In the genomic region with DNA sequence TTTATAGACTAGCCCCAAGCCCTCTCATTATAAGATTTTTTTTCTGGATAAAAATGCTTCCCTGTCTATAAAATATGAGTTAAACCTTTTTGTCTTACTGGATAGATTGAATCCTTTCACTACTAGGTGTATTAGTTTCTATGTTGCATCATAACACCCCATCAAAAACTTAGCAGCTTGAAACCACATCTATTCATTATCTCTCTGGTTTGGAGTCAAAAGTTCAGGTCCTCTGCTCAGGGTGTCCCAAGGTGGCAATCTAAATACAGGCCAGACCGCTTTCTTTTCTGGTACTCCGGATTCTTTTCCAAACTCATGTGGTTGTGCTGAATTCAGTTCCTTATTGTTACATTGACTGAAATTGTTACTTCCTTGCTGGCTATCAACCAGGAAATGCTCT, we compare ENCODE assay signal across 18 cellular contexts.
"Had no signal": no experiment of that assay in that cellular context is flagged by ENCODE, and none has a peak within 500 bp of the region (broad histone marks: within the 10 kb centered on the region; RNA-seq: fewer than 3 reads in every experiment).

No MANE protein-coding gene starts in this region.

- H3K4me3 ChIP-seq: MG63, SJSA1, SK-N-MC had no signal

- FAIRE-seq: RCC 7860 had no signal

- H3K27me3 ChIP-seq: MG63, SJSA1 had no signal

- H3K4me1 ChIP-seq: SJSA1 had no signal

- H3K9me3 ChIP-seq: MG63, SJSA1 had no signal

- H3K36me3 ChIP-seq: MG63, SJSA1 had no signal

- H3K27ac ChIP-seq: SJSA1, SK-N-MC had no signal

- DNase-seq: KBM-7, MG63, NCI-H1092 treated with DMSO at 0.1 percent for 48 hours, NCI-H1436, NCI-H187, NCI-H2029, NCI-H2171 treated with DMSO at 0.1 percent for 48 hours, NCI-H345, NCI-H446 treated with DMSO at 0.1 percent for 48 hours, NCI-H510A treated with DMSO at 0.1 percent for 48 hours, NCI-H526 treated with DMSO at 0.1 percent for 48 hours, NCI-H748 treated with DMSO at 0.1 percent for 48 hours, Right ventricle myocardium superior, RPMI8226, SIG-M5 had no signal
